ENCODE assay signal across 8 cellular contexts in genomic region chr10:130179640-130180039, GRCh38. TPM values are rescaled to one million over a fixed set of nuclear protein-coding genes. Genes with fewer than 3 reads are reported as not detected.
A peak's percentile ranks its signal among the peaks of the same experiment; 100 is the strongest.
DNase-seq lines count a peak whose midpoint lies in the region; ATAC-seq and TF ChIP-seq lines count a peak whose summit lies in the region.

No MANE protein-coding gene starts in this region.

- H2AFZ ChIP-seq in trophoblast cell (ENCODE audit: insufficient read depth, low read length, poor library complexity) = no peak overlapping the region

- peaks cover 29 to 49% of the 10 kb centered on the region in 2 experiments for H3K36me3 ChIP-seq in trophoblast cell (ENCODE audit: control insufficient read depth in 1 of 2, insufficient read depth in 2 of 2, low read length in 2 of 2)

- H3K4ac ChIP-seq in trophoblast cell (ENCODE audit: low read depth, low read length) = no peak overlapping the region

- no peak for TF ChIP-seq EP300 in Ishikawa (IDR thresholded peaks at IDR 0.05; ENCODE audit: borderline replicate concordance)

- peak; percentile 61 for TF ChIP-seq RAD21 in Ishikawa (IDR thresholded peaks at IDR 0.05; ENCODE audit: low read depth)

- DNase-seq in DMS 273 (lab: John Stamatoyannopoulos, UW; ENCODE audit: unreplicated experiment) (peak; percentile 54), DMS 273 treated with DMSO at 0.1 percent for 48 hours (lab: John Stamatoyannopoulos, UW) (no peak), fibroblast of the aortic adventitia (ENCODE audit: low read depth) (peak; percentile 81), trophoblast cell (peak; percentile 46 to 57)

- H3K23ac ChIP-seq in trophoblast cell (ENCODE audit: low read length) = no peak overlapping the region

- no peak overlapping the region for H4K12ac ChIP-seq in trophoblast cell (ENCODE audit: low read depth, low read length)

- no peaks in the 10 kb centered on the region for H3K4me1 ChIP-seq in trophoblast cell (ENCODE audit: control insufficient read depth in 1 of 2, insufficient read depth in 2 of 2, low read length in 2 of 2)

- H2BK12ac ChIP-seq in trophoblast cell (ENCODE audit: low read length) = no peak overlapping the region

- H3K14ac ChIP-seq in trophoblast cell (ENCODE audit: low read length) = no peak overlapping the region

- no peak overlapping the region for H2AK5ac ChIP-seq in trophoblast cell (ENCODE audit: low read length)

- H3K9ac ChIP-seq in trophoblast cell (ENCODE audit: low read length) = no peak overlapping the region

- H3K79me2 ChIP-seq in trophoblast cell (ENCODE audit: control insufficient read depth, insufficient read depth, low read length, poor library complexity) = no peaks in the 10 kb centered on the region

- no peak overlapping the region for H3K4me2 ChIP-seq in trophoblast cell (ENCODE audit: low read length)

- TF ChIP-seq CTCF in VCaP (conservative IDR thresholded peaks at IDR 0.05) = peak; percentile 55
- TF ChIP-seq CTCF in fibroblast of the aortic adventitia (IDR thresholded peaks at IDR 0.05; ENCODE audit: insufficient read depth, low read length) = peak; percentile 55

- ATAC-seq in HG03378 (IDR thresholded peaks at IDR 0.05; ENCODE audit: unreplicated experiment) (no peak), GM18519 (IDR thresholded peaks at IDR 0.05; ENCODE audit: low FRiP score, unreplicated experiment) (no peak)

- no peak overlapping the region for H2BK120ac ChIP-seq in trophoblast cell (ENCODE audit: insufficient read depth, low read length, poor library complexity)

- H3K4me3 ChIP-seq in fibroblast of the aortic adventitia (ENCODE audit: low read depth, low read length) = no peak overlapping the region
- no peak overlapping the region for H3K4me3 ChIP-seq in trophoblast cell (ENCODE audit: low read depth, low read length)

- H3K9me3 ChIP-seq in trophoblast cell (ENCODE audit: insufficient read depth, low read depth, low read length) = no peaks in the 10 kb centered on the region

- no CpG with 5 or more reads among the region's 4 CpGs for WGBS in trophoblast cell (ENCODE audit: extremely low coverage, insufficient coverage, insufficient read length)

- H3K79me1 ChIP-seq in trophoblast cell (ENCODE audit: low read length) = no peaks in the 10 kb centered on the region

- no peak overlapping the region for H4K91ac ChIP-seq in trophoblast cell (ENCODE audit: low read depth, low read length)

- no peak overlapping the region for H4K8ac ChIP-seq in trophoblast cell (ENCODE audit: low read depth, low read length)

- H2BK5ac ChIP-seq in trophoblast cell (ENCODE audit: low read depth, low read length, poor library complexity) = no peak overlapping the region

- no peaks in the 10 kb centered on the region for H3K27me3 ChIP-seq in trophoblast cell (ENCODE audit: insufficient read depth, low read length)

- no peak overlapping the region for H3K18ac ChIP-seq in trophoblast cell (ENCODE audit: low read length)

- H3K27ac ChIP-seq in VCaP (no peak overlapping the region), trophoblast cell (ENCODE audit: low read depth, low read length) (no peak overlapping the region)

TF ChIP-seq in Ishikawa, 13 proteins besides CTCF, POLR2A, EP300 and RAD21:
- no peak for TF ChIP-seq TEAD4 (IDR thresholded peaks at IDR 0.05)
- TF ChIP-seq CEBPB (IDR thresholded peaks at IDR 0.05) = no peak
- TF ChIP-seq USF1 (IDR thresholded peaks at IDR 0.05) = no peak
- TF ChIP-seq EGR1 (IDR thresholded peaks at IDR 0.05) = no peak
- TF ChIP-seq CREB1 (IDR thresholded peaks at IDR 0.05; ENCODE audit: low read depth) = no peak
- no peak for TF ChIP-seq TAF1 (IDR thresholded peaks at IDR 0.05; ENCODE audit: low read depth)
- TF ChIP-seq NFIC (IDR thresholded peaks at IDR 0.05) = no peak
- no peak for TF ChIP-seq REST (IDR thresholded peaks at IDR 0.05; ENCODE audit: low read depth)
- no peak for TF ChIP-seq YY1 (IDR thresholded peaks at IDR 0.05; ENCODE audit: low read depth)
- TF ChIP-seq TCF12 (IDR thresholded peaks at IDR 0.05; ENCODE audit: low read depth) = no peak
- no peak for TF ChIP-seq MAX (IDR thresholded peaks at IDR 0.05)
- no peak for TF ChIP-seq FOXM1 (IDR thresholded peaks at IDR 0.05; ENCODE audit: borderline replicate concordance, low read depth)
- TF ChIP-seq ZBTB7A (IDR thresholded peaks at IDR 0.05; ENCODE audit: low read depth) = no peak

RNA-seq across cellular contexts. Expression of gene GLRX3, which starts 43.4 kb away (rescaled TPM):
- total RNA-seq in fibroblast of the aortic adventitia (ENCODE audit: low replicate concordance) = 114 and 124 TPM in 2 replicates
- polyA plus RNA-seq in trophoblast cell (2013) = 160 and 164 TPM in 2 replicates
